In genomic region chrX:28850955-28851354, GRCh38 we compare ENCODE assay signal across 17 cellular contexts.
DNase-seq lines count a peak whose midpoint lies in the region; ATAC-seq and TF ChIP-seq lines count a peak whose summit lies in the region.
"Had no signal": no experiment of that assay in that cellular context is flagged by ENCODE, and none has a peak within 500 bp of the region (broad histone marks: within the 10 kb centered on the region; RNA-seq: fewer than 3 reads in every experiment).

No MANE protein-coding gene starts in this region.

- no peaks in the 10 kb centered on the region for H3F3A ChIP-seq in neural progenitor cell (ENCODE audit: low read depth)

- H3K4me3 ChIP-seq in neural progenitor cell = no peak overlapping the region
- no peak overlapping the region for H3K4me3 ChIP-seq in spleen
- no peak overlapping the region for H3K4me3 ChIP-seq in esophagus squamous epithelium
- H3K4me3 ChIP-seq: GM12878, GM23338 had no signal

- no peak overlapping the region for H3K9ac ChIP-seq in neural progenitor cell

- no peaks in the 10 kb centered on the region for H3K79me2 ChIP-seq in neural progenitor cell (ENCODE audit: low read depth)

- H3K9me3 ChIP-seq in neural progenitor cell (ENCODE audit: low read depth) = no peaks in the 10 kb centered on the region
- H3K9me3 ChIP-seq in spleen = peaks cover 0 to 14% (median 0%) of the 10 kb centered on the region in 8 donors
- H3K9me3 ChIP-seq in esophagus squamous epithelium = no peaks in the 10 kb centered on the region

- peak overlapping the region; percentile 37 for H3K27ac ChIP-seq in caudate nucleus (ENCODE audit: low read depth, low read length)
- no peak overlapping the region for H3K27ac ChIP-seq in neural progenitor cell
- H3K27ac ChIP-seq in spleen = no peak overlapping the region
- no peak overlapping the region for H3K27ac ChIP-seq in esophagus squamous epithelium
- H3K27ac ChIP-seq: C4-2B had no signal

- H3K4me1 Mint-ChIP-seq in neural progenitor cell = no peaks in the 10 kb centered on the region

- WGBS in spleen, 5 donors = 38 to 63% (median 57%) methylated on average over 2 of the region's 2 CpGs
- 14 to 80% methylated on average over 1 of the region's 2 CpGs for WGBS in esophagus squamous epithelium, 2 donors

- H3K36me3 ChIP-seq in neural progenitor cell (no peaks in the 10 kb centered on the region), spleen (no peaks in the 10 kb centered on the region), esophagus squamous epithelium (no peaks in the 10 kb centered on the region)

- peak; percentile 82 for ATAC-seq in left ventricle myocardium superior
- ATAC-seq: GM12878, GM23338 had no signal

- intact Hi-C loops in left ventricle myocardium superior (cut with micrococcal nuclease) (no loop called here), spleen (cut with DNase I; ENCODE audit: low total_unique reads) (no loop called here), esophagus squamous epithelium (cut with DNase I) (no loop called here)

- no peaks in the 10 kb centered on the region for H3K36me3 Mint-ChIP-seq in neural progenitor cell

- H3K4me1 ChIP-seq in neural progenitor cell (peaks cover 22% of the 10 kb centered on the region), spleen (no peaks in the 10 kb centered on the region), esophagus squamous epithelium (no peaks in the 10 kb centered on the region)

- TF ChIP-seq CTCF in neural progenitor cell (IDR thresholded peaks at IDR 0.05) (no peak), spleen (IDR thresholded peaks at IDR 0.05 in 8 of 11, conservative IDR thresholded peaks at IDR 0.05 in 3 of 11) (no peak), esophagus squamous epithelium (IDR thresholded peaks at IDR 0.05) (no peak)

- no peak overlapping the region for H2AFZ ChIP-seq in neural progenitor cell (replicated peaks)

- H3K27me3 ChIP-seq in neural progenitor cell = no peaks in the 10 kb centered on the region
- H3K27me3 ChIP-seq in spleen (replicated peaks in 1 of 7) = no peaks in the 10 kb centered on the region
- no peaks in the 10 kb centered on the region for H3K27me3 ChIP-seq in esophagus squamous epithelium

- no peak overlapping the region for H3K4me2 ChIP-seq in neural progenitor cell
- H3K4me2 ChIP-seq: GM23338 had no signal

- DNase-seq in Ammon's horn (ENCODE audit: low spot score) (peak; percentile 48), caudate nucleus (lab: John Stamatoyannopoulos, UW) (peak in 3 of 61 donors; percentile 2 to 24 (median 4)), left ventricle myocardium superior (no peak), neural progenitor cell (ENCODE audit: low spot score) (peak; percentile 27), spleen (no peak), esophagus squamous epithelium (lab: John Stamatoyannopoulos, UW) (no peak)
- no peak for DNase-seq in activated CD8-positive, alpha-beta memory T cell treated with anti-CD3 and anti-CD28 coated beads for 24 hours
- DNase-seq in activated CD8-positive, alpha-beta memory T cell treated with anti-CD3 and anti-CD28 coated beads, Interleukin-2, amount 50 U/mL, for 4 hours = no peak
- DNase-seq: DMS 273 treated with DMSO at 0.1 percent for 48 hours; GDM1; KBM-7; NCI-H146; NCI-H446 treated with DMSO at 0.1 percent for 48 hours; NK-92 treated with Interleukin-12 subunit alpha and Interleukin-12 subunit beta, amount 100 ng/mL, for 24 hours had no signal

- H3K27me3 Mint-ChIP-seq in neural progenitor cell (ENCODE audit: insufficient read depth, low read depth) = no peaks in the 10 kb centered on the region

- H3K27ac Mint-ChIP-seq in neural progenitor cell = no peak overlapping the region
- H3K27ac Mint-ChIP-seq: GM23338 had no signal

- peaks cover 5% of the 10 kb centered on the region for H3K9me3 Mint-ChIP-seq in neural progenitor cell
- H3K9me3 Mint-ChIP-seq: GM23338 had no signal

- no peak for TF ChIP-seq POLR2A in spleen (IDR thresholded peaks at IDR 0.05)
- no peak for TF ChIP-seq POLR2A in esophagus squamous epithelium (IDR thresholded peaks at IDR 0.05)

- no peak overlapping the region for H3K4me3 Mint-ChIP-seq in neural progenitor cell
- H3K4me3 Mint-ChIP-seq: GM23338 had no signal

- no peaks in the 10 kb centered on the region for H4K20me1 ChIP-seq in neural progenitor cell (ENCODE audit: low read depth)

Comparison
In these comparisons a context has a peak if more than half of its experiments do, and no peak if none do; other contexts are left out.
1. DNase-seq: peak in Ammon's horn (single experiment) and neural progenitor cell (single experiment); none in left ventricle myocardium superior (single experiment), spleen (single experiment), activated CD8-positive, alpha-beta memory T cell treated with anti-CD3 and anti-CD28 coated beads for 24 hours (single experiment), activated CD8-positive, alpha-beta memory T cell treated with anti-CD3 and anti-CD28 coated beads, Interleukin-2, amount 50 U/mL, for 4 hours (single experiment) and esophagus squamous epithelium (single experiment).